In genomic region chr10:5524721-5525531, GRCh38 we compare ENCODE assay signal across 1 cellular context.
TF ChIP-seq lines count a peak whose summit lies in the region.

Gene CALML3, plus strand, starts transcription at chr10:5524961. Its CDS starts 125 bp downstream, at chr10:5525086.

TF ChIP-seq in WTC11, 78 proteins besides CTCF, POLR2A, EP300 and RAD21 (continued from another document):
- TF ChIP-seq FOXP4 (CRISPR knock-in tag; IDR thresholded peaks at IDR 0.05): no peak
- TF ChIP-seq, protein P1, sequence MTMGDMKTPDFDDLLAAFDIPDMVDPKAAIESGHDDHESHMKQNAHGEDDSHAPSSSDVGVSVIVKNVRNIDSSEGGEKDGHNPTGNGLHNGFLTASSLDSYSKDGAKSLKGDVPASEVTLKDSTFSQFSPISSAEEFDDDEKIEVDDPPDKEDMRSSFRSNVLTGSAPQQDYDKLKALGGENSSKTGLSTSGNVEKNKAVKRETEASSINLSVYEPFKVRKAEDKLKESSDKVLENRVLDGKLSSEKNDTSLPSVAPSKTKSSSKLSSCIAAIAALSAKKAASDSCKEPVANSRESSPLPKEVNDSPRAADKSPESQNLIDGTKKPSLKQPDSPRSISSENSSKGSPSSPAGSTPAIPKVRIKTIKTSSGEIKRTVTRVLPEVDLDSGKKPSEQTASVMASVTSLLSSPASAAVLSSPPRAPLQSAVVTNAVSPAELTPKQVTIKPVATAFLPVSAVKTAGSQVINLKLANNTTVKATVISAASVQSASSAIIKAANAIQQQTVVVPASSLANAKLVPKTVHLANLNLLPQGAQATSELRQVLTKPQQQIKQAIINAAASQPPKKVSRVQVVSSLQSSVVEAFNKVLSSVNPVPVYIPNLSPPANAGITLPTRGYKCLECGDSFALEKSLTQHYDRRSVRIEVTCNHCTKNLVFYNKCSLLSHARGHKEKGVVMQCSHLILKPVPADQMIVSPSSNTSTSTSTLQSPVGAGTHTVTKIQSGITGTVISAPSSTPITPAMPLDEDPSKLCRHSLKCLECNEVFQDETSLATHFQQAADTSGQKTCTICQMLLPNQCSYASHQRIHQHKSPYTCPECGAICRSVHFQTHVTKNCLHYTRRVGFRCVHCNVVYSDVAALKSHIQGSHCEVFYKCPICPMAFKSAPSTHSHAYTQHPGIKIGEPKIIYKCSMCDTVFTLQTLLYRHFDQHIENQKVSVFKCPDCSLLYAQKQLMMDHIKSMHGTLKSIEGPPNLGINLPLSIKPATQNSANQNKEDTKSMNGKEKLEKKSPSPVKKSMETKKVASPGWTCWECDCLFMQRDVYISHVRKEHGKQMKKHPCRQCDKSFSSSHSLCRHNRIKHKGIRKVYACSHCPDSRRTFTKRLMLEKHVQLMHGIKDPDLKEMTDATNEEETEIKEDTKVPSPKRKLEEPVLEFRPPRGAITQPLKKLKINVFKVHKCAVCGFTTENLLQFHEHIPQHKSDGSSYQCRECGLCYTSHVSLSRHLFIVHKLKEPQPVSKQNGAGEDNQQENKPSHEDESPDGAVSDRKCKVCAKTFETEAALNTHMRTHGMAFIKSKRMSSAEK (CRISPR knock-in tag; IDR thresholded peaks at IDR 0.05; ENCODE audit: borderline replicate concordance): no peak
